In the genomic region with DNA sequence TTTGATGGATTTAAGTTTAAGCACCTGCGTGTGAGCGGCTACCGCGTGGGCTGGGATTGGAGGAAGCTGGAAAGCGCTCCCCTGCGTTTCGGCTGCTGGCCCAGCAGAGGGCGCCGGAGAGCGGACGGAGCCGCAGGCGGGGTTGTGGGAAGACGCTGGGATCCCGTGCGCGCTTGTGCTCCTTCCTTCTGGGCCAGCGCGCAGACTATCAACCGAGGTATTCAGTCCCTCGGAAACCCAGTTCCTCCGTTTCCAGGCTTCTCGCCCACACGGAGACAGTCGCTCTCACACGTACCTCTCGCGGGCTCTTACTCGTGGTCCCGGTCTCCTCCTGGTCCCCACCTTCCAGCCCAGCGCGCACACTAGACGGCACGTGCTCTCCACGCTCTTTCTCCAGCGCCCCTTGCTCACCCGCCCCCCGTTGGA, we compare ENCODE assay signal across 1 cellular context.
TF ChIP-seq lines count a peak whose summit lies in the region.

No MANE protein-coding gene starts in this region.

TF ChIP-seq in H1, 55 proteins besides CTCF, POLR2A, EP300 and RAD21:
- peak; percentile 93 for TF ChIP-seq E2F6 (IDR thresholded peaks at IDR 0.05)
- TF ChIP-seq, protein P1, sequence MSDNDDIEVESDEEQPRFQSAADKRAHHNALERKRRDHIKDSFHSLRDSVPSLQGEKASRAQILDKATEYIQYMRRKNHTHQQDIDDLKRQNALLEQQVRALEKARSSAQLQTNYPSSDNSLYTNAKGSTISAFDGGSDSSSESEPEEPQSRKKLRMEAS (IDR thresholded peaks at IDR 0.05), result peak; percentile 90
- peak; percentile 91 for TF ChIP-seq GTF2F1 (IDR thresholded peaks at IDR 0.05; ENCODE audit: borderline replicate concordance, low read depth, low read length)
- no peak for TF ChIP-seq FOSL1 (IDR thresholded peaks at IDR 0.05; ENCODE audit: insufficient read depth, low read depth, low read length)
